In genomic region chr15:88802991-88803240, GRCh38 we compare ENCODE assay signal across 15 cellular contexts. TPM values are rescaled to one million over a fixed set of nuclear protein-coding genes. Genes with fewer than 3 reads are reported as not detected.
A peak's percentile ranks its signal among the peaks of the same experiment; 100 is the strongest.
DNase-seq lines count a peak whose midpoint lies in the region; ATAC-seq and TF ChIP-seq lines count a peak whose summit lies in the region.
"Had no signal": no experiment of that assay in that cellular context is flagged by ENCODE, and none has a peak within 500 bp of the region (broad histone marks: within the 10 kb centered on the region; RNA-seq: fewer than 3 reads in every experiment).

No MANE protein-coding gene starts in this region.

- no peaks in the 10 kb centered on the region for H4K20me1 ChIP-seq in hepatocyte (ENCODE audit: insufficient read depth, poor library complexity, severe bottlenecking)

- H3K27me3 ChIP-seq in hepatocyte (peaks cover 77% of the 10 kb centered on the region), gastrocnemius medialis (peaks cover 32 to 56% (median 36%) of the 10 kb centered on the region in 3 donors)

- H3K9me2 ChIP-seq in hepatocyte (replicated peaks; ENCODE audit: insufficient read depth): no peaks in the 10 kb centered on the region

- in situ Hi-C loops in gastrocnemius medialis (cut with MboI; ENCODE audit: low sequenced_read_pairs in 4 of 4): no loop called here

- H3K9me3 ChIP-seq in T-helper 17 cell (ENCODE audit: control insufficient read depth, low read length, poor library complexity, severe bottlenecking) (no peaks in the 10 kb centered on the region), hepatocyte (ENCODE audit: low read depth) (no peaks in the 10 kb centered on the region), gastrocnemius medialis (no peaks in the 10 kb centered on the region)

- no peak overlapping the region for H2AFZ ChIP-seq in hepatocyte

- H3K4me3 Mint-ChIP-seq in T-helper 17 cell: peak overlapping the region; percentile 79

- H3K36me3 Mint-ChIP-seq in T-helper 17 cell (ENCODE audit: low read depth): peaks cover 8% of the 10 kb centered on the region
- H3K36me3 Mint-ChIP-seq: CD4-positive, alpha-beta memory T cell had no signal

- H3K4me2 ChIP-seq in hepatocyte: peak overlapping the region; percentile 91

- H3K27ac Mint-ChIP-seq in T-helper 17 cell: no peak overlapping the region
- H3K27ac Mint-ChIP-seq: CD4-positive, alpha-beta memory T cell had no signal

- DNase-seq in ELF-1 (ENCODE audit: low read depth, low spot score): peak; percentile 35
- DNase-seq in T-helper 17 cell: no peak
- DNase-seq in hepatocyte (ENCODE audit: low spot score): no peak
- no peak for DNase-seq in gastrocnemius medialis
- DNase-seq in NCI-H82 (lab: John Stamatoyannopoulos, UW): no peak
- no peak for DNase-seq in SIG-M5 (lab: John Stamatoyannopoulos, UW)
- DNase-seq: activated CD8-positive, alpha-beta memory T cell treated with anti-CD3 and anti-CD28 coated beads, Interleukin-2, amount 50 U/mL, for 48 hours; CD4-positive, alpha-beta memory T cell; erythroblast; naive thymus-derived CD8-positive, alpha-beta T cell; NCI-H69; stimulated activated CD4-positive, alpha-beta T cell treated with anti-CD3 and anti-CD28 coated beads, Interleukin-12 subunit alpha, Interleukin-12 subunit beta, amount 100 ng/mL, for 4 hours had no signal

- no peak for TF ChIP-seq CTCF in hepatocyte (IDR thresholded peaks at IDR 0.05; ENCODE audit: poor library complexity)
- TF ChIP-seq CTCF in gastrocnemius medialis (IDR thresholded peaks at IDR 0.05 in 4 of 5, conservative IDR thresholded peaks at IDR 0.05 in 1 of 5): no peak

- H3K4me1 ChIP-seq in hepatocyte (ENCODE audit: insufficient read depth): no peaks in the 10 kb centered on the region
- H3K4me1 ChIP-seq in gastrocnemius medialis: no peaks in the 10 kb centered on the region

- ATAC-seq in T-helper 17 cell (no peak), gastrocnemius medialis (no peak), GM18909 (IDR thresholded peaks at IDR 0.05; ENCODE audit: poor library complexity, unreplicated experiment) (no peak), HG02798 (IDR thresholded peaks at IDR 0.05; ENCODE audit: poor library complexity, unreplicated experiment) (no peak)
- ATAC-seq: naive thymus-derived CD8-positive, alpha-beta T cell had no signal

- H3K4me3 ChIP-seq in hepatocyte (no peak overlapping the region), gastrocnemius medialis (peak overlapping the region in 3 of 4 donors; percentile 21 to 33 (median 29))

- WGBS in hepatocyte (ENCODE audit: low lambda C conversion rate, missing lambda C conversion rate): under 1% methylated on average over 20 of the region's 28 CpGs

- H3K27me3 Mint-ChIP-seq in T-helper 17 cell: peaks cover 84% of the 10 kb centered on the region

- peaks cover 8% of the 10 kb centered on the region for H3K4me1 Mint-ChIP-seq in T-helper 17 cell

- no peak for TF ChIP-seq POLR2A in gastrocnemius medialis (IDR thresholded peaks at IDR 0.05)

- no peak overlapping the region for H3K27ac ChIP-seq in hepatocyte
- no peak overlapping the region for H3K27ac ChIP-seq in gastrocnemius medialis

- H3K79me2 ChIP-seq in hepatocyte: no peaks in the 10 kb centered on the region

- intact Hi-C loops in gastrocnemius medialis (cut with DNase I; ENCODE audit: low total_unique reads): no loop called here

- no peaks in the 10 kb centered on the region for H3K36me3 ChIP-seq in hepatocyte (replicated peaks; ENCODE audit: insufficient read depth, low read depth)
- no peaks in the 10 kb centered on the region for H3K36me3 ChIP-seq in gastrocnemius medialis

RNA-seq across cellular contexts. Expression of gene ACAN, which starts 0.3 kb away (rescaled TPM):
- total RNA-seq in T-helper 17 cell (not detected), hepatocyte (0.16 and 0.20 TPM in 2 replicates), gastrocnemius medialis (1 to 10 TPM in 1 of 4 donors, under 1 TPM in 1, not detected in 2; 0.04 to 1.7 TPM)
- 0.13 and 0.34 TPM in 2 replicates for polyA plus RNA-seq in hepatocyte
- total RNA-seq: bronchial epithelial cell; CD4-positive, alpha-beta memory T cell; naive thymus-derived CD8-positive, alpha-beta T cell had no signal
